ENCODE assay signal across 13 cellular contexts in the genomic region with DNA sequence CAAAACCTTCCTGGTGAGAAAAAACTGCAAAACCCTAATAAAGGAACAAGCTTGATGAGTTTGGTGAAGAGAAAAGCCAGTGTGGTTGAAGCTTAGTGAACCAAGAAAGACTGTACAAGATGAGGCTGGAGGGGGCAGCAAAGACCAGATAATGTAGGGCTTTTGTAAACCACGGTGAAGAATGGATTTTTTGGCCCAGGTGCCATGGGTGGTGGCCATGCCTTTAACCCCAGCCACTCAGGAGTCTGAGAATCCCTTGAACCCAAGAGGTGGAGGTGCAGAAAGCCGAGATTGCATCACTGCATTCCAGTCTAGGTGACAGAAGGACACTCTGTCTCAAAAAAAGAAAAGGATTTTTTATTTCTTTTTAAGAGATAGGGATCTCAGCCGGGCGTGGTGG. TPM values are rescaled to one million over a fixed set of nuclear protein-coding genes. Genes with fewer than 3 reads are reported as not detected.
DNase-seq lines count a peak whose midpoint lies in the region; ATAC-seq, FAIRE-seq and TF ChIP-seq lines count a peak whose summit lies in the region.
"Had no signal": no experiment of that assay in that cellular context is flagged by ENCODE, and none has a peak within 500 bp of the region (broad histone marks: within the 10 kb centered on the region; RNA-seq: fewer than 3 reads in every experiment).

No MANE protein-coding gene starts in this region.

- peaks cover 13% of the 10 kb centered on the region for H3K27me3 Mint-ChIP-seq in glutamatergic neuron (ENCODE audit: unreplicated experiment)

- H3K27ac Mint-ChIP-seq in glutamatergic neuron (ENCODE audit: unreplicated experiment), result peak overlapping the region; percentile 38

- H3K4me1 ChIP-seq in body of pancreas, result peaks cover 23% of the 10 kb centered on the region

- intact Hi-C loops in body of pancreas (cut with DNase I), result loop anchor here (10.0 kb wide), 1 partner anchor 52 kb away; a partner anchor contains a TSS

- in situ Hi-C loops in GM13977 (cut with MboI; ENCODE audit: low pct_unique_long_range_greater_than_20kb, low sequenced_read_pairs, unreplicated experiment), result no loop called here

- WGBS in body of pancreas, 2 donors, result 69 to 70% methylated on average over 4 of the region's 4 CpGs

- H3K36me3 ChIP-seq in body of pancreas (replicated peaks in 1 of 2; ENCODE audit: insufficient read depth in 1 of 2, low read depth in 2 of 2), result peaks cover 5 to 15% of the 10 kb centered on the region in 2 donors

- ATAC-seq in GM19395 (IDR thresholded peaks at IDR 0.05; ENCODE audit: unreplicated experiment), result no peak
- no peak for ATAC-seq in body of pancreas
- ATAC-seq: Panc1 had no signal

- no peak for FAIRE-seq in D721Med (lab: Jason Lieb, UNC)

- peak; percentile 43 for TF ChIP-seq CTCF in D721Med (IDR thresholded peaks at IDR 0.05; ENCODE audit: insufficient read depth, missing control alignments)
- TF ChIP-seq CTCF in GM13977 (IDR thresholded peaks at IDR 0.05; ENCODE audit: extremely low read depth, insufficient read depth, missing control alignments), result peak; percentile 38
- TF ChIP-seq CTCF in glutamatergic neuron (IDR thresholded peaks at IDR 0.05; ENCODE audit: partially characterized antibody, unreplicated experiment), result no peak
- no peak for TF ChIP-seq CTCF in body of pancreas (IDR thresholded peaks at IDR 0.05)

- peaks cover 5% of the 10 kb centered on the region for H3K4me1 Mint-ChIP-seq in glutamatergic neuron (ENCODE audit: low read depth, unreplicated experiment)

- TF ChIP-seq POLR2A in body of pancreas (IDR thresholded peaks at IDR 0.05), result no peak

- H3K27ac ChIP-seq in body of pancreas, result no peak overlapping the region

- no peaks in the 10 kb centered on the region for H3K9me3 ChIP-seq in body of pancreas

- no peaks in the 10 kb centered on the region for H3K27me3 ChIP-seq in body of pancreas

- no peak overlapping the region for H3K4me3 ChIP-seq in body of pancreas

- no peak for DNase-seq in D721Med (ENCODE audit: insufficient read length, low spot score)
- DNase-seq in GM13977 (ENCODE audit: low spot score), result no peak
- peak; percentile 28 for DNase-seq in RPMI8226
- DNase-seq in glutamatergic neuron, result no peak
- DNase-seq in GM03348 (ENCODE audit: low spot score), result no peak
- DNase-seq in SW480 (ENCODE audit: low spot score), result no peak
- DNase-seq in body of pancreas, result no peak
- DNase-seq: Calu3; central memory CD4-positive, alpha-beta T cell; NCI-H187 had no signal

- peaks cover 16% of the 10 kb centered on the region for H3K9me3 Mint-ChIP-seq in glutamatergic neuron (ENCODE audit: unreplicated experiment)

- no peaks in the 10 kb centered on the region for H3K36me3 Mint-ChIP-seq in glutamatergic neuron (ENCODE audit: unreplicated experiment)

- H3K4me3 Mint-ChIP-seq in glutamatergic neuron (ENCODE audit: unreplicated experiment), result no peak overlapping the region

RNA-seq across cellular contexts. Expression of a gene that starts 5.0 kb away (rescaled TPM):
- total RNA-seq in glutamatergic neuron (ENCODE audit: unreplicated experiment) (42.3 TPM), body of pancreas (10 to 100 TPM; 17.6 to 48.5 TPM)

RNA-seq across cellular contexts. Expression of a gene that starts 5.3 kb away (rescaled TPM):
- total RNA-seq in glutamatergic neuron (ENCODE audit: unreplicated experiment), result 17.1 TPM
- total RNA-seq in body of pancreas, result 1 to 10 TPM; 3.3 to 7.3 TPM

RNA-seq across cellular contexts. Expression of a gene that starts 13.2 kb away (rescaled TPM):
- total RNA-seq in glutamatergic neuron (ENCODE audit: unreplicated experiment), result 16.9 TPM
- total RNA-seq in body of pancreas, result under 1 TPM in 1 of 2 donors, not detected in 1; 0.26 TPM
- total RNA-seq: kidney epithelial cell had no signal

RNA-seq across cellular contexts. Expression of a gene that starts 49.1 kb away (rescaled TPM):
- total RNA-seq in glutamatergic neuron (ENCODE audit: unreplicated experiment), result 30.9 TPM
- total RNA-seq in body of pancreas, result 10 to 100 TPM; 15.5 to 17.4 TPM

RNA-seq across cellular contexts. Expression of a gene that starts 49.5 kb away (rescaled TPM):
- total RNA-seq in glutamatergic neuron (ENCODE audit: unreplicated experiment) (94.5 TPM), body of pancreas (10 to 100 TPM; 32.9 to 46.8 TPM)

Comparison
In these comparisons a context has a peak if more than half of its experiments do, and no peak if none do; other contexts are left out.
1. CTCF ChIP-seq: peak in D721Med (single experiment) and GM13977 (single experiment); none in glutamatergic neuron (single experiment) and body of pancreas (0 of 7).
2. RNA of a gene that starts 13.2 kb away (total RNA-seq): 16.9 TPM in glutamatergic neuron (single experiment); 0.26 TPM in body of pancreas; every median in the first group is over 10 times any median in the second.